In the genomic region with DNA sequence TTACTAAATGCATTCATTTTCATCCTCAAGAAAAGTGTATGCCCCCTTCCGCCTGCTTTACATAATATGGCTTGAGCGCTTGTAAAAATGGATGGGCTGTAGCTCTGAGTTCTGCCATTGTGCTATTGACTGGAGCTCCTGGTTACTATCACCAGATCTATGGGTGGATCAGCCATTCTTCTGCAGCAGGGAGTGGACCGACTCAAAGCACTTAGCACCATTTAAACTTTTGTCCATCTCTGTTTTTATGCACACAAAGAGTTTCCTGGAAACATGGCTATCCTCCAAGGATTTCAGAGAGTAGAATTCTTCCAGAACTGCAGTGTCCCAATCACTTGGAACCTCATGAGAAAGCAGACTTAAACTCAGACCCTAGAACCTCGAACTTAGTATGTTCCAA, we compare ENCODE assay signal across 1 cellular context.
TF ChIP-seq lines count a peak whose summit lies in the region.

No MANE protein-coding gene starts in this region.

TF ChIP-seq in HepG2, 621 proteins besides CTCF, POLR2A, EP300 and RAD21:
- TF ChIP-seq, protein P1, sequence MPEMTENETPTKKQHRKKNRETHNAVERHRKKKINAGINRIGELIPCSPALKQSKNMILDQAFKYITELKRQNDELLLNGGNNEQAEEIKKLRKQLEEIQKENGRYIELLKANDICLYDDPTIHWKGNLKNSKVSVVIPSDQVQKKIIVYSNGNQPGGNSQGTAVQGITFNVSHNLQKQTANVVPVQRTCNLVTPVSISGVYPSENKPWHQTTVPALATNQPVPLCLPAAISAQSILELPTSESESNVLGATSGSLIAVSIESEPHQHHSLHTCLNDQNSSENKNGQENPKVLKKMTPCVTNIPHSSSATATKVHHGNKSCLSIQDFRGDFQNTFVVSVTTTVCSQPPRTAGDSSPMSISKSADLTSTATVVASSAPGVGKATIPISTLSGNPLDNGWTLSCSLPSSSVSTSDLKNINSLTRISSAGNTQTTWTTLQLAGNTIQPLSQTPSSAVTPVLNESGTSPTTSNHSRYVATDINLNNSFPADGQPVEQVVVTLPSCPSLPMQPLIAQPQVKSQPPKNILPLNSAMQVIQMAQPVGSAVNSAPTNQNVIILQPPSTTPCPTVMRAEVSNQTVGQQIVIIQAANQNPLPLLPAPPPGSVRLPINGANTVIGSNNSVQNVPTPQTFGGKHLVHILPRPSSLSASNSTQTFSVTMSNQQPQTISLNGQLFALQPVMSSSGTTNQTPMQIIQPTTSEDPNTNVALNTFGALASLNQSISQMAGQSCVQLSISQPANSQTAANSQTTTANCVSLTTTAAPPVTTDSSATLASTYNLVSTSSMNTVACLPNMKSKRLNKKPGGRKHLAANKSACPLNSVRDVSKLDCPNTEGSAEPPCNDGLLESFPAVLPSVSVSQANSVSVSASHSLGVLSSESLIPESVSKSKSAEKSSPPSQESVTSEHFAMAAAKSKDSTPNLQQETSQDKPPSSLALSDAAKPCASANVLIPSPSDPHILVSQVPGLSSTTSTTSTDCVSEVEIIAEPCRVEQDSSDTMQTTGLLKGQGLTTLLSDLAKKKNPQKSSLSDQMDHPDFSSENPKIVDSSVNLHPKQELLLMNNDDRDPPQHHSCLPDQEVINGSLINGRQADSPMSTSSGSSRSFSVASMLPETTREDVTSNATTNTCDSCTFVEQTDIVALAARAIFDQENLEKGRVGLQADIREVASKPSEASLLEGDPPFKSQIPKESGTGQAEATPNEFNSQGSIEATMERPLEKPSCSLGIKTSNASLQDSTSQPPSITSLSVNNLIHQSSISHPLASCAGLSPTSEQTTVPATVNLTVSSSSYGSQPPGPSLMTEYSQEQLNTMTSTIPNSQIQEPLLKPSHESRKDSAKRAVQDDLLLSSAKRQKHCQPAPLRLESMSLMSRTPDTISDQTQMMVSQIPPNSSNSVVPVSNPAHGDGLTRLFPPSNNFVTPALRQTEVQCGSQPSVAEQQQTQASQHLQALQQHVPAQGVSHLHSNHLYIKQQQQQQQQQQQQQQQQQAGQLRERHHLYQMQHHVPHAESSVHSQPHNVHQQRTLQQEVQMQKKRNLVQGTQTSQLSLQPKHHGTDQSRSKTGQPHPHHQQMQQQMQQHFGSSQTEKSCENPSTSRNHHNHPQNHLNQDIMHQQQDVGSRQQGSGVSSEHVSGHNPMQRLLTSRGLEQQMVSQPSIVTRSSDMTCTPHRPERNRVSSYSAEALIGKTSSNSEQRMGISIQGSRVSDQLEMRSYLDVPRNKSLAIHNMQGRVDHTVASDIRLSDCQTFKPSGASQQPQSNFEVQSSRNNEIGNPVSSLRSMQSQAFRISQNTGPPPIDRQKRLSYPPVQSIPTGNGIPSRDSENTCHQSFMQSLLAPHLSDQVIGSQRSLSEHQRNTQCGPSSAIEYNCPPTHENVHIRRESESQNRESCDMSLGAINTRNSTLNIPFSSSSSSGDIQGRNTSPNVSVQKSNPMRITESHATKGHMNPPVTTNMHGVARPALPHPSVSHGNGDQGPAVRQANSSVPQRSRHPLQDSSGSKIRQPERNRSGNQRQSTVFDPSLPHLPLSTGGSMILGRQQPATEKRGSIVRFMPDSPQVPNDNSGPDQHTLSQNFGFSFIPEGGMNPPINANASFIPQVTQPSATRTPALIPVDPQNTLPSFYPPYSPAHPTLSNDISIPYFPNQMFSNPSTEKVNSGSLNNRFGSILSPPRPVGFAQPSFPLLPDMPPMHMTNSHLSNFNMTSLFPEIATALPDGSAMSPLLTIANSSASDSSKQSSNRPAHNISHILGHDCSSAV (CRISPR knock-in tag; IDR thresholded peaks at IDR 0.05; ENCODE audit: borderline replicate concordance): peak; percentile 15; the same call in 1 of the 2 replicates
- no peak for TF ChIP-seq RELA (CRISPR knock-in tag; IDR thresholded peaks at IDR 0.05)
- TF ChIP-seq ZNF660 (CRISPR knock-in tag; IDR thresholded peaks at IDR 0.05; ENCODE audit: borderline replicate concordance, low read depth): no peak
- TF ChIP-seq FOSL1 (CRISPR knock-in tag; IDR thresholded peaks at IDR 0.05; ENCODE audit: borderline replicate concordance): no peak
- TF ChIP-seq, protein P2, sequence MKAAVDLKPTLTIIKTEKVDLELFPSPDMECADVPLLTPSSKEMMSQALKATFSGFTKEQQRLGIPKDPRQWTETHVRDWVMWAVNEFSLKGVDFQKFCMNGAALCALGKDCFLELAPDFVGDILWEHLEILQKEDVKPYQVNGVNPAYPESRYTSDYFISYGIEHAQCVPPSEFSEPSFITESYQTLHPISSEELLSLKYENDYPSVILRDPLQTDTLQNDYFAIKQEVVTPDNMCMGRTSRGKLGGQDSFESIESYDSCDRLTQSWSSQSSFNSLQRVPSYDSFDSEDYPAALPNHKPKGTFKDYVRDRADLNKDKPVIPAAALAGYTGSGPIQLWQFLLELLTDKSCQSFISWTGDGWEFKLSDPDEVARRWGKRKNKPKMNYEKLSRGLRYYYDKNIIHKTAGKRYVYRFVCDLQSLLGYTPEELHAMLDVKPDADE (CRISPR knock-in tag; IDR thresholded peaks at IDR 0.05): no peak
- no peak for TF ChIP-seq U2AF2 (IDR thresholded peaks at IDR 0.05; ENCODE audit: low read depth, low read length)
- TF ChIP-seq ZBTB42 (CRISPR knock-in tag; IDR thresholded peaks at IDR 0.05): peak; percentile 31; the same call in 1 of the 2 replicates
- TF ChIP-seq, protein P3, sequence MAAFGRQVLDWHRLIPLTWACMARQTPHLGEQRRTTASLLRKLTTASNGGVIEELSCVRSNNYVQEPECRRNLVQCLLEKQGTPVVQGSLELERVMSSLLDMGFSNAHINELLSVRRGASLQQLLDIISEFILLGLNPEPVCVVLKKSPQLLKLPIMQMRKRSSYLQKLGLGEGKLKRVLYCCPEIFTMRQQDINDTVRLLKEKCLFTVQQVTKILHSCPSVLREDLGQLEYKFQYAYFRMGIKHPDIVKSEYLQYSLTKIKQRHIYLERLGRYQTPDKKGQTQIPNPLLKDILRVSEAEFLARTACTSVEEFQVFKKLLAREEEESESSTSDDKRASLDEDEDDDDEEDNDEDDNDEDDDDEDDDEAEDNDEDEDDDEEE (CRISPR knock-in tag; IDR thresholded peaks at IDR 0.05): 0 out of 2 replicates have a peak, but pooled peaks have one; percentile 3
- no peak for TF ChIP-seq ZNF235 (CRISPR knock-in tag; IDR thresholded peaks at IDR 0.05; ENCODE audit: borderline replicate concordance)
- TF ChIP-seq GZF1 (CRISPR knock-in tag; IDR thresholded peaks at IDR 0.05): peak; percentile 8; the same call in 1 of the 2 replicates
- 0 out of 2 replicates have a peak, but pooled peaks have one; percentile 30 for TF ChIP-seq RBFOX2 (IDR thresholded peaks at IDR 0.05; ENCODE audit: low read depth, low read length)
- TF ChIP-seq ZIK1 (CRISPR knock-in tag; IDR thresholded peaks at IDR 0.05; ENCODE audit: borderline replicate concordance, low read depth): no peak
- TF ChIP-seq ZBTB7A (CRISPR knock-in tag; IDR thresholded peaks at IDR 0.05): 0 out of 2 replicates have a peak, but pooled peaks have one; percentile 27
